11 cellular contexts compared by ENCODE assay signal in the genomic region with DNA sequence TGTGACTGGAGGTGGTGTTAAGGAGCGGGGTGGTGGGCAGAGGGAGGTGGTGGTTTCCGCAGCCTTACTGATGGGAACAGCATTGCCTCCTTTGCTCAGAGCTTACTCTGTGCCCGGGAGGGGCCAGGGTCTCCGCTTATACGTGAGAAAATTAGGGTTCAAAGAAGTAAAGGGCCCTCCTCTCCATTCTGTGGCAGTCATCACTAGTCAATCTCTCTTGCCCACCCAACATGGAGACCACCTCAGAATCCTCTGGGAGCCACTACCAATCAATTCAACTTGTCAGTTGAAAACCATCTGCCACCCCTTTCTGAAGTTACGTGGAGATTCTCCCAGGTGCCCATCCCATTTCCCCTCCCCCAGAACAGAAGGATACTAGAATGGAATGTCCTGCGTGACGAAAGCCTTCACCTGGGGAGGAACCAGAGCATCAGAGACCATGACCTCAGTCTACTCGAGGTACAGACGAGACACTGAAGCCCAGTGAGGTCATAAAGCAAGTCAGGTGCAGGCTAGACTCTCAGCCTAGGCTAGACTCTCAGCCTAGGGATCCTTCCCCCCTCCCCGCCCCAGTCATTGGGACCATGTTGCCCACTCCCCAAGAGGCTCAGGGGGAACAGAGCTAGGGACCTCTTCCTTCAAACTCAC. TPM values are rescaled to one million over a fixed set of nuclear protein-coding genes. Genes with fewer than 3 reads are reported as not detected.
A peak's percentile ranks its signal among the peaks of the same experiment; 100 is the strongest.
DNase-seq lines count a peak whose midpoint lies in the region; ATAC-seq and TF ChIP-seq lines count a peak whose summit lies in the region.
"Had no signal": no experiment of that assay in that cellular context is flagged by ENCODE, and none has a peak within 500 bp of the region (broad histone marks: within the 10 kb centered on the region; RNA-seq: fewer than 3 reads in every experiment).

No MANE protein-coding gene starts in this region.

- no peak overlapping the region for H3K4me3 ChIP-seq in CD8-positive, alpha-beta memory T cell (ENCODE audit: low read length)
- H3K4me3 ChIP-seq in iPS-18a (ENCODE audit: low read length) (peak overlapping the region; percentile 27), spleen (peak overlapping the region in 3 of 8 donors; percentile 47 to 78 (median 56)), left lung (peak overlapping the region in 1 of 2 donors; percentile 55)

- no peak overlapping the region for H3K27ac ChIP-seq in CD8-positive, alpha-beta memory T cell (ENCODE audit: low read depth, low read length)
- H3K27ac ChIP-seq in iPS-18a (ENCODE audit: low read length): no peak overlapping the region
- H3K27ac ChIP-seq in spleen: peak overlapping the region in 4 of 8 donors; percentile 84 to 87 (median 86)
- no peak overlapping the region for H3K27ac ChIP-seq in left lung

- H3K27ac Mint-ChIP-seq in CD8-positive, alpha-beta memory T cell: peak overlapping the region in 6 of 8 donors; percentile 12 to 87 (median 76)
- H3K27ac Mint-ChIP-seq in WTC11: no peak overlapping the region
- H3K27ac Mint-ChIP-seq: stimulated activated naive CD8-positive, alpha-beta T cell treated with anti-CD3 and anti-CD28 coated beads, Interleukin-15, Interleukin-2, amounts not matched to agents 100 ng/mL and 50 ng/mL, for 24 hours; T-helper 17 cell had no signal

- TF ChIP-seq CTCF in WTC11 (IDR thresholded peaks at IDR 0.05): no peak
- no peak for TF ChIP-seq CTCF in spleen (IDR thresholded peaks at IDR 0.05 in 8 of 11, conservative IDR thresholded peaks at IDR 0.05 in 3 of 11)
- no peak for TF ChIP-seq CTCF in left lung (IDR thresholded peaks at IDR 0.05)

- no peaks in the 10 kb centered on the region for H3K9me3 Mint-ChIP-seq in CD8-positive, alpha-beta memory T cell
- H3K9me3 Mint-ChIP-seq in WTC11: no peaks in the 10 kb centered on the region
- H3K9me3 Mint-ChIP-seq: stimulated activated naive CD8-positive, alpha-beta T cell treated with anti-CD3 and anti-CD28 coated beads, Interleukin-15, Interleukin-2, amounts not matched to agents 100 ng/mL and 50 ng/mL, for 24 hours had no signal

- 76 to 89% (median 79%) methylated on average over 10 to 11 of the region's 11 CpGs for WGBS in spleen, 5 donors

- no peaks in the 10 kb centered on the region for H3K9me3 ChIP-seq in CD8-positive, alpha-beta memory T cell (ENCODE audit: low read length)
- H3K9me3 ChIP-seq in iPS-18a (ENCODE audit: control insufficient read depth, low read depth, low read length) (no peaks in the 10 kb centered on the region), spleen (no peaks in the 10 kb centered on the region), left lung (no peaks in the 10 kb centered on the region)

- peaks cover 19% of the 10 kb centered on the region for H3K4me1 ChIP-seq in CD8-positive, alpha-beta memory T cell (ENCODE audit: insufficient read depth, low read length)
- peaks cover 11% of the 10 kb centered on the region for H3K4me1 ChIP-seq in iPS-18a (ENCODE audit: control insufficient read depth, low read depth, low read length)
- peaks cover 5 to 37% (median 28%) of the 10 kb centered on the region in 6 donors for H3K4me1 ChIP-seq in spleen
- H3K4me1 ChIP-seq in left lung: peaks cover 0 to 18% of the 10 kb centered on the region in 2 donors

- DNase-seq in CD8-positive, alpha-beta memory T cell: no peak
- DNase-seq in WTC11 (ENCODE audit: low spot score): no peak
- DNase-seq in spleen: peak; percentile 35
- no peak for DNase-seq in left lobe of liver (ENCODE audit: low spot score)
- no peak for DNase-seq in left lung
- DNase-seq: DND-41, T-helper 17 cell had no signal

- peak overlapping the region; percentile 84 to 96 (median 94) for H3K4me3 Mint-ChIP-seq in CD8-positive, alpha-beta memory T cell
- peak overlapping the region; percentile 74 for H3K4me3 Mint-ChIP-seq in WTC11

- ATAC-seq in WTC11 (no peak), left lobe of liver (no peak), HG02588 (IDR thresholded peaks at IDR 0.05; ENCODE audit: unreplicated experiment) (no peak), GM21825 (IDR thresholded peaks at IDR 0.05; ENCODE audit: unreplicated experiment) (no peak), left lung (no peak)
- ATAC-seq: T-helper 17 cell had no signal

- H3K27me3 ChIP-seq in CD8-positive, alpha-beta memory T cell (ENCODE audit: insufficient read depth, low read length, poor library complexity, severe bottlenecking): no peaks in the 10 kb centered on the region
- H3K27me3 ChIP-seq in iPS-18a (ENCODE audit: control insufficient read depth, insufficient read depth, low read length): peaks cover 34% of the 10 kb centered on the region
- no peaks in the 10 kb centered on the region for H3K27me3 ChIP-seq in spleen (replicated peaks in 1 of 7)
- no peaks in the 10 kb centered on the region for H3K27me3 ChIP-seq in left lung

- H3K9ac ChIP-seq in iPS-18a (ENCODE audit: low read length): no peak overlapping the region

- peaks cover 22 to 32% (median 29%) of the 10 kb centered on the region in 3 donors for H3K4me1 Mint-ChIP-seq in CD8-positive, alpha-beta memory T cell
- H3K4me1 Mint-ChIP-seq in WTC11: peaks cover 18% of the 10 kb centered on the region

- CTCF ChIA-PET in CD8-positive, alpha-beta memory T cell (lab: Charles Lee): interaction anchor here (1.1 kb wide), 1 partner anchor 10 kb away, joined by 3 read pairs; no protein-coding TSS in a partner anchor
- CTCF ChIA-PET in WTC11 (lab: Charles Lee): interaction anchor here (0.6 to 9.1 kb wide), 41 partner anchors 9 to 1512 kb away, joined by 3 to 363 read pairs (median 4); a partner anchor contains a TSS

- no peak for TF ChIP-seq POLR2A in spleen (IDR thresholded peaks at IDR 0.05)

- H3K36me3 ChIP-seq in CD8-positive, alpha-beta memory T cell (ENCODE audit: insufficient read depth, low read length): no peaks in the 10 kb centered on the region
- no peaks in the 10 kb centered on the region for H3K36me3 ChIP-seq in iPS-18a (ENCODE audit: control insufficient read depth, low read depth, low read length)
- peaks cover 0 to 47% (median 7%) of the 10 kb centered on the region in 6 donors for H3K36me3 ChIP-seq in spleen
- peaks cover 0 to 31% of the 10 kb centered on the region in 2 donors for H3K36me3 ChIP-seq in left lung

- intact Hi-C loops in spleen (cut with DNase I; ENCODE audit: low total_unique reads): no loop called here
- intact Hi-C loops in left lung (cut with DNase I): no loop called here

- peaks cover 0 to 9% (median 0%) of the 10 kb centered on the region in 3 donors for H3K36me3 Mint-ChIP-seq in CD8-positive, alpha-beta memory T cell
- H3K36me3 Mint-ChIP-seq in WTC11: no peaks in the 10 kb centered on the region; the same call in 1 of the 2 replicates

- no peaks in the 10 kb centered on the region for H3K27me3 Mint-ChIP-seq in CD8-positive, alpha-beta memory T cell
- peaks cover 45% of the 10 kb centered on the region for H3K27me3 Mint-ChIP-seq in WTC11 (ENCODE audit: low read depth)
- H3K27me3 Mint-ChIP-seq: stimulated activated naive CD8-positive, alpha-beta T cell treated with anti-CD3 and anti-CD28 coated beads, Interleukin-15, Interleukin-2, amounts not matched to agents 100 ng/mL and 50 ng/mL, for 24 hours; T-helper 17 cell had no signal

- POLR2A ChIA-PET in CD8-positive, alpha-beta memory T cell (lab: Charles Lee): interaction anchor here (1.9 kb wide), 1 partner anchor 185 kb away, joined by 10 read pairs; no protein-coding TSS in a partner anchor
- POLR2A ChIA-PET in WTC11 (lab: Charles Lee): interaction anchor here (1.2 kb wide), 3 partner anchors 18 to 186 kb away, joined by 3 to 4 read pairs (median 3); no protein-coding TSS in a partner anchor

TF ChIP-seq in WTC11, 78 proteins besides CTCF, POLR2A, EP300 and RAD21 (continues in another document):
- TF ChIP-seq MXD4 (CRISPR knock-in tag; IDR thresholded peaks at IDR 0.05; ENCODE audit: borderline replicate concordance): no peak
- no peak for TF ChIP-seq ZBTB21 (CRISPR knock-in tag; IDR thresholded peaks at IDR 0.05; ENCODE audit: borderline replicate concordance)
- TF ChIP-seq GRHL2 (CRISPR knock-in tag; IDR thresholded peaks at IDR 0.05; ENCODE audit: insufficient replicate concordance, severe bottlenecking): no peak
- no peak for TF ChIP-seq ZNF416 (CRISPR knock-in tag; IDR thresholded peaks at IDR 0.05)

RNA-seq across cellular contexts. Expression of a gene that starts 2.0 kb away (rescaled TPM):
- 10 to 100 TPM; 14.6 to 15.4 TPM for total RNA-seq in CD8-positive, alpha-beta memory T cell
- polyA plus RNA-seq in CD8-positive, alpha-beta memory T cell: 138 TPM
- total RNA-seq in WTC11 (2021): 16.3 to 24.6 TPM (median 22.6 TPM) in 3 replicates
- total RNA-seq in spleen: 10 to 100 TPM; 47.0 to 74.4 (median 66.7) TPM
- 100 to 1,000 TPM; 119 to 151 (median 138) TPM for polyA plus RNA-seq in spleen
- total RNA-seq in left lobe of liver: 7.0 TPM
- total RNA-seq in left lung: 100 to 1,000 TPM in 1 of 2 donors, 10 to 100 TPM in 1; 80.0 to 115 TPM

RNA-seq across cellular contexts. Expression of a gene that starts 17.4 kb away (rescaled TPM):
- under 1 TPM in 1 of 2 experiments, not detected in 1; 0.22 TPM for total RNA-seq in CD8-positive, alpha-beta memory T cell
- not detected for polyA plus RNA-seq in CD8-positive, alpha-beta memory T cell
- total RNA-seq in WTC11 (2021): 6.2 to 9.0 TPM (median 7.7 TPM) in 3 replicates
- total RNA-seq in spleen: under 1 TPM in 5 of 7 donors, not detected in 2; 0.23 to 0.87 (median 0.60) TPM
- polyA plus RNA-seq in spleen: under 1 TPM; 0.14 to 0.51 (median 0.33) TPM
- total RNA-seq in left lobe of liver: 0.25 TPM
- total RNA-seq in left lung: 1 to 10 TPM; 3.8 to 4.0 TPM

RNA-seq across cellular contexts. Expression of a gene that starts 24.3 kb away (rescaled TPM):
- total RNA-seq in CD8-positive, alpha-beta memory T cell: 10 to 100 TPM; 13.2 to 14.7 TPM
- polyA plus RNA-seq in CD8-positive, alpha-beta memory T cell: 0.98 TPM
- total RNA-seq in WTC11 (2021): 28.1 to 34.5 TPM (median 32.8 TPM) in 3 replicates
- total RNA-seq in spleen: 100 to 1,000 TPM; 124 to 230 (median 159) TPM
- polyA plus RNA-seq in spleen: 10 to 100 TPM; 21.2 to 88.9 (median 47.0) TPM
- 20.9 TPM for total RNA-seq in left lobe of liver
- total RNA-seq in left lung: 10 to 100 TPM; 86.4 to 99.7 TPM

RNA-seq across cellular contexts. Expression of a gene that starts 34.9 kb away (rescaled TPM):
- total RNA-seq in CD8-positive, alpha-beta memory T cell: not detected
- not detected for polyA plus RNA-seq in CD8-positive, alpha-beta memory T cell
- total RNA-seq in WTC11 (2021): 14.7 to 18.3 TPM (median 15.1 TPM) in 3 replicates
- total RNA-seq in spleen: not detected
- not detected for polyA plus RNA-seq in spleen
- not detected for total RNA-seq in left lobe of liver
- 1 to 10 TPM; 4.3 to 9.9 TPM for total RNA-seq in left lung
- total RNA-seq: T-helper 17 cell had no signal

RNA-seq across cellular contexts. Expression of a gene that starts 54.6 kb away (rescaled TPM):
- 10 to 100 TPM; 28.1 to 30.5 TPM for total RNA-seq in CD8-positive, alpha-beta memory T cell
- polyA plus RNA-seq in CD8-positive, alpha-beta memory T cell: 23.7 TPM
- total RNA-seq in WTC11 (2021) (18.0 to 19.8 TPM (median 18.0 TPM) in 3 replicates), spleen (10 to 100 TPM; 22.6 to 28.5 (median 25.7) TPM), left lobe of liver (33.5 TPM), left lung (10 to 100 TPM; 28.2 to 34.3 TPM)
- 10 to 100 TPM; 12.4 to 19.3 (median 12.5) TPM for polyA plus RNA-seq in spleen
